Comparison of ENCODE assay signal across 12 cellular contexts in genomic region chr9:88390371-88390990, GRCh38. TPM values are rescaled to one million over a fixed set of nuclear protein-coding genes. Genes with fewer than 3 reads are reported as not detected.
DNase-seq lines count a peak whose midpoint lies in the region; ATAC-seq, FAIRE-seq and TF ChIP-seq lines count a peak whose summit lies in the region.
"Had no signal": no experiment of that assay in that cellular context is flagged by ENCODE, and none has a peak within 500 bp of the region (broad histone marks: within the 10 kb centered on the region; RNA-seq: fewer than 3 reads in every experiment).

No MANE protein-coding gene starts in this region.

- no peak overlapping the region for H2AFZ ChIP-seq in HepG2 (ENCODE audit: low read length)

- peaks cover 6% of the 10 kb centered on the region; the same call in 1 of the 2 replicates for H4K20me1 ChIP-seq in HepG2 (ENCODE audit: insufficient read depth, low read length)

- POLR2A ChIA-PET in HepG2 (lab: Yijun Ruan, JAX): no interaction called here

- no peak for FAIRE-seq in HepG2 (lab: Jason Lieb, UNC)

- BruUV-seq in HepG2 (replicated peaks; lab: Mats Ljungman, UMichigan): no TSS peak

- H3K27me3 ChIP-seq in HepG2 (ENCODE audit: control insufficient read depth in 1 of 2, insufficient read depth in 2 of 2, low read length in 2 of 2) (no peaks in the 10 kb centered on the region; a peak in 1 of 5 replicates), right lobe of liver (no peaks in the 10 kb centered on the region), upper lobe of right lung (no peaks in the 10 kb centered on the region)
- H3K27me3 ChIP-seq in effector memory CD4-positive, alpha-beta T cell (replicated peaks; ENCODE audit: control insufficient read depth, insufficient read depth, low read length, poor library complexity, severe bottlenecking): no peaks in the 10 kb centered on the region
- H3K27me3 ChIP-seq: adrenal gland, neutrophil had no signal

- peaks cover 3% of the 10 kb centered on the region for H3K36me3 Mint-ChIP-seq in activated naive CD8-positive, alpha-beta T cell treated with anti-CD3 and anti-CD28 coated beads, Interleukin-2, amount 50 U/mL, for 24 hours (ENCODE audit: low read depth)
- H3K36me3 Mint-ChIP-seq in immature natural killer cell: no peaks in the 10 kb centered on the region

- TF ChIP-seq CTCF in HepG2 (CRISPR knock-in tag; IDR thresholded peaks at IDR 0.05): no peak
- TF ChIP-seq CTCF in right lobe of liver (IDR thresholded peaks at IDR 0.05): no peak
- no peak for TF ChIP-seq CTCF in upper lobe of right lung (IDR thresholded peaks at IDR 0.05)

- peak overlapping the region; percentile 74; the same call in 1 of the 2 replicates for H3K4me2 ChIP-seq in HepG2 (ENCODE audit: low read depth, low read length)

- H3K4me1 ChIP-seq in HepG2 (ENCODE audit: insufficient read depth, low read length) (peaks cover 23% of the 10 kb centered on the region), right lobe of liver (peaks cover 0 to 13% (median 0%) of the 10 kb centered on the region in 4 donors), upper lobe of right lung (peaks cover 20% of the 10 kb centered on the region)
- peaks cover 9% of the 10 kb centered on the region for H3K4me1 ChIP-seq in effector memory CD4-positive, alpha-beta T cell (ENCODE audit: control insufficient read depth, insufficient read depth, low read length, poor library complexity, severe bottlenecking)
- H3K4me1 ChIP-seq: Caco-2 had no signal

- H3K9me3 Mint-ChIP-seq in activated naive CD8-positive, alpha-beta T cell treated with anti-CD3 and anti-CD28 coated beads, Interleukin-2, amount 50 U/mL, for 24 hours: no peaks in the 10 kb centered on the region
- H3K9me3 Mint-ChIP-seq in immature natural killer cell: no peaks in the 10 kb centered on the region

- DNase-seq in HepG2 (ENCODE audit: low spot score) (no peak), right lobe of liver (no peak), immature natural killer cell (no peak), upper lobe of right lung (no peak), SKM-1 (lab: John Stamatoyannopoulos, UW; ENCODE audit: unreplicated experiment) (no peak)
- DNase-seq in activated naive CD8-positive, alpha-beta T cell treated with anti-CD3 and anti-CD28 coated beads, Interleukin-2, amount 50 U/mL, for 24 hours: no peak
- no peak for DNase-seq in effector memory CD4-positive, alpha-beta T cell
- DNase-seq: adrenal gland, Caco-2, foreskin melanocyte had no signal

- TF ChIP-seq RAD21 in HepG2 (CRISPR knock-in tag; IDR thresholded peaks at IDR 0.05): no peak

- peak overlapping the region; percentile 89 for H3K4me3 Mint-ChIP-seq in activated naive CD8-positive, alpha-beta T cell treated with anti-CD3 and anti-CD28 coated beads, Interleukin-2, amount 50 U/mL, for 24 hours
- peak overlapping the region in 3 of 5 donors; percentile 92 to 95 (median 94) for H3K4me3 Mint-ChIP-seq in immature natural killer cell

- intact Hi-C loops in HepG2 (cut with micrococcal nuclease; ENCODE audit: unreplicated experiment): no loop called here
- intact Hi-C loops in right lobe of liver (cut with DNase I): no loop called here
- intact Hi-C loops in upper lobe of right lung (cut with DNase I): no loop called here

- H3K4me3 ChIP-seq in HepG2 (replicated peaks in 1 of 3; ENCODE audit: insufficient read depth in 1 of 3, low read depth in 2 of 3, low read length in 3 of 3) (no peak overlapping the region), right lobe of liver (no peak overlapping the region), upper lobe of right lung (peak overlapping the region; percentile 3)
- no peak overlapping the region for H3K4me3 ChIP-seq in effector memory CD4-positive, alpha-beta T cell (ENCODE audit: insufficient read depth, low read depth, low read length, poor library complexity, severe bottlenecking)

- H3K4me1 Mint-ChIP-seq in activated naive CD8-positive, alpha-beta T cell treated with anti-CD3 and anti-CD28 coated beads, Interleukin-2, amount 50 U/mL, for 24 hours: peaks cover 37% of the 10 kb centered on the region
- H3K4me1 Mint-ChIP-seq in immature natural killer cell: peaks cover 28 to 48% of the 10 kb centered on the region in 2 donors

- no peaks in the 10 kb centered on the region for H3K27me3 Mint-ChIP-seq in activated naive CD8-positive, alpha-beta T cell treated with anti-CD3 and anti-CD28 coated beads, Interleukin-2, amount 50 U/mL, for 24 hours
- H3K27me3 Mint-ChIP-seq in immature natural killer cell (ENCODE audit: low read depth in 3 of 3): peaks cover 7 to 14% (median 10%) of the 10 kb centered on the region in 3 donors

- 95% methylated on average over 3 of the region's 3 CpGs for WGBS in HepG2 (ENCODE audit: low lambda C conversion rate)
- 67% methylated on average over 3 of the region's 3 CpGs for WGBS in right lobe of liver (ENCODE audit: insufficient coverage, low coverage, low lambda C conversion rate, missing lambda C conversion rate)

- no peak overlapping the region for H3K27ac ChIP-seq in HepG2 (ENCODE audit: extremely low read length, insufficient read depth, low read length)
- H3K27ac ChIP-seq in right lobe of liver: no peak overlapping the region
- H3K27ac ChIP-seq in upper lobe of right lung: no peak overlapping the region
- H3K27ac ChIP-seq in effector memory CD4-positive, alpha-beta T cell (ENCODE audit: insufficient read depth, low read length, poor library complexity, severe bottlenecking): no peak overlapping the region
- H3K27ac ChIP-seq: neutrophil had no signal

- H3K9ac ChIP-seq in HepG2 (ENCODE audit: insufficient read depth, low read depth, low read length): no peak overlapping the region

- peaks cover 56% of the 10 kb centered on the region for H3K79me2 ChIP-seq in HepG2 (ENCODE audit: insufficient read depth, low read length)

- H3K36me3 ChIP-seq in HepG2 (replicated peaks in 1 of 2; ENCODE audit: control insufficient read depth in 1 of 2, insufficient read depth in 2 of 2, low read length in 2 of 2): no peaks in the 10 kb centered on the region
- H3K36me3 ChIP-seq in right lobe of liver: no peaks in the 10 kb centered on the region
- no peaks in the 10 kb centered on the region for H3K36me3 ChIP-seq in upper lobe of right lung
- H3K36me3 ChIP-seq in effector memory CD4-positive, alpha-beta T cell (ENCODE audit: control insufficient read depth, insufficient read depth, low read length): no peaks in the 10 kb centered on the region
- H3K36me3 ChIP-seq: adrenal gland, neutrophil had no signal

- H3K27ac Mint-ChIP-seq in activated naive CD8-positive, alpha-beta T cell treated with anti-CD3 and anti-CD28 coated beads, Interleukin-2, amount 50 U/mL, for 24 hours: no peak overlapping the region
- peak overlapping the region in 3 of 6 donors; percentile 25 to 77 (median 34) for H3K27ac Mint-ChIP-seq in immature natural killer cell

- H3K9me3 ChIP-seq in HepG2 (ENCODE audit: low read length) (no peaks in the 10 kb centered on the region), right lobe of liver (no peaks in the 10 kb centered on the region), upper lobe of right lung (no peaks in the 10 kb centered on the region)
- H3K9me3 ChIP-seq in effector memory CD4-positive, alpha-beta T cell (ENCODE audit: control insufficient read depth, low read length): no peaks in the 10 kb centered on the region
- H3K9me3 ChIP-seq: adrenal gland, Caco-2, neutrophil had no signal

- no peak for TF ChIP-seq POLR2A in HepG2 (IDR thresholded peaks at IDR 0.05; ENCODE audit: insufficient read depth in 1 of 2, low read depth in 2 of 2, low read length in 2 of 2)
- TF ChIP-seq POLR2A in right lobe of liver (IDR thresholded peaks at IDR 0.05): no peak

- in situ Hi-C loops in HepG2 (cut with HindIII; ENCODE audit: extremely low pct_ligation_motif_present, low pct_unique_long_range_greater_than_20kb): no loop called here

- CTCF ChIA-PET in HepG2 (lab: Yijun Ruan, JAX; ENCODE audit: low intra/inter-chr PET ratio, low total read pairs): no interaction called here

- no peak for TF ChIP-seq EP300 in HepG2 (IDR thresholded peaks at IDR 0.05; ENCODE audit: low read depth in 2 of 2, low read length in 2 of 2)
- no peak for TF ChIP-seq EP300 in HepG2 (CRISPR knock-in tag; IDR thresholded peaks at IDR 0.05; ENCODE audit: borderline replicate concordance)

- no peak for ATAC-seq in HepG2
- no peak for ATAC-seq in right lobe of liver
- ATAC-seq in activated naive CD8-positive, alpha-beta T cell treated with anti-CD3 and anti-CD28 coated beads, Interleukin-2, amount 50 U/mL, for 24 hours: no peak
- no peak for ATAC-seq in upper lobe of right lung
- ATAC-seq in HG03095 (IDR thresholded peaks at IDR 0.05; ENCODE audit: unreplicated experiment): no peak

TF ChIP-seq in HepG2, 621 proteins besides CTCF, POLR2A, EP300 and RAD21 (continues in another document):
- TF ChIP-seq MAFK (conservative IDR thresholded peaks at IDR 0.05 in 1 of 2, IDR thresholded peaks at IDR 0.05 in 1 of 2; ENCODE audit: low read length in 2 of 2): peak; percentile 89 to 92
- no peak for TF ChIP-seq FOXP1 (IDR thresholded peaks at IDR 0.05)
- no peak for TF ChIP-seq FOXP1 (CRISPR knock-in tag; IDR thresholded peaks at IDR 0.05)
- peak; percentile 91 for TF ChIP-seq MAFF (IDR thresholded peaks at IDR 0.05; ENCODE audit: low read depth, low read length)

RNA-seq across cellular contexts. Expression of gene SPIN1, which starts 2.2 kb away (rescaled TPM):
- total RNA-seq in HepG2 (2016; rRNA removed; fragmentation: Illumina TruSeq; extraction: Trizol): 24.3 and 38.4 TPM in 2 replicates
- total RNA-seq in HepG2 (2016; cell fraction: cytosol; rRNA removed; fragmentation: Illumina TruSeq; extraction: Trizol; ENCODE audit: low read depth): 12.5 and 14.0 TPM in 2 replicates
- 24.5 and 35.0 TPM in 2 replicates for total RNA-seq in HepG2 (2016; cell fraction: insoluble cytoplasmic fraction; rRNA removed; fragmentation: Illumina TruSeq; extraction: Trizol)
- total RNA-seq in HepG2 (2016; cell fraction: membrane; rRNA removed; fragmentation: Illumina TruSeq; extraction: Trizol): 28.2 and 28.5 TPM in 2 replicates
- total RNA-seq in HepG2 (2016; cell fraction: nucleus; rRNA removed; fragmentation: Illumina TruSeq; extraction: Trizol): 19.6 and 24.3 TPM in 2 replicates
- 17.9 and 20.0 TPM in 2 replicates for polyA plus RNA-seq in HepG2 (2011; rRNA removed)
- polyA plus RNA-seq in HepG2 (2011; cell fraction: cytosol; rRNA removed): 9.8 and 17.5 TPM in 2 replicates
- polyA plus RNA-seq in HepG2 (2011; cell fraction: nucleus; rRNA removed): 15.1 and 18.4 TPM in 2 replicates
- polyA plus RNA-seq in HepG2 (2012): 18.2 and 18.8 TPM in 2 replicates
- 2.3 and 2.7 TPM in 2 replicates for polyA plus RNA-seq in HepG2 (2016; cell fraction: cytosol; fragmentation: Illumina TruSeq; extraction: Trizol; ENCODE audit: low read depth)
- polyA plus RNA-seq in HepG2 (2016; cell fraction: insoluble cytoplasmic fraction; fragmentation: Illumina TruSeq; extraction: Trizol; ENCODE audit: low read depth): 33.7 and 34.5 TPM in 2 replicates
- polyA plus RNA-seq in HepG2 (2016; cell fraction: membrane; fragmentation: Illumina TruSeq; extraction: Trizol; ENCODE audit: low read depth): 13.0 and 14.7 TPM in 2 replicates
- 27.7 and 31.7 TPM in 2 replicates for polyA plus RNA-seq in HepG2 (2016; cell fraction: nucleus; fragmentation: Illumina TruSeq; extraction: Trizol; ENCODE audit: insufficient read depth, low read depth)
- 20.1 and 42.8 TPM in 2 replicates for polyA minus RNA-seq in HepG2 (2011; rRNA and poly(A)+ RNA removed; ENCODE audit: low replicate concordance)
- polyA minus RNA-seq in HepG2 (2011; cell fraction: cytosol; rRNA and poly(A)+ RNA removed): 17.2 and 17.5 TPM in 2 replicates
- 21.2 and 23.7 TPM in 2 replicates for polyA minus RNA-seq in HepG2 (2011; cell fraction: nucleus; rRNA and poly(A)+ RNA removed)
- 10 to 100 TPM; 15.7 to 21.2 (median 18.7) TPM for total RNA-seq in right lobe of liver
- 10 to 100 TPM; 24.5 to 49.1 (median 35.1) TPM for polyA plus RNA-seq in immature natural killer cell
- 69.2 TPM for total RNA-seq in upper lobe of right lung
